In the genomic region with DNA sequence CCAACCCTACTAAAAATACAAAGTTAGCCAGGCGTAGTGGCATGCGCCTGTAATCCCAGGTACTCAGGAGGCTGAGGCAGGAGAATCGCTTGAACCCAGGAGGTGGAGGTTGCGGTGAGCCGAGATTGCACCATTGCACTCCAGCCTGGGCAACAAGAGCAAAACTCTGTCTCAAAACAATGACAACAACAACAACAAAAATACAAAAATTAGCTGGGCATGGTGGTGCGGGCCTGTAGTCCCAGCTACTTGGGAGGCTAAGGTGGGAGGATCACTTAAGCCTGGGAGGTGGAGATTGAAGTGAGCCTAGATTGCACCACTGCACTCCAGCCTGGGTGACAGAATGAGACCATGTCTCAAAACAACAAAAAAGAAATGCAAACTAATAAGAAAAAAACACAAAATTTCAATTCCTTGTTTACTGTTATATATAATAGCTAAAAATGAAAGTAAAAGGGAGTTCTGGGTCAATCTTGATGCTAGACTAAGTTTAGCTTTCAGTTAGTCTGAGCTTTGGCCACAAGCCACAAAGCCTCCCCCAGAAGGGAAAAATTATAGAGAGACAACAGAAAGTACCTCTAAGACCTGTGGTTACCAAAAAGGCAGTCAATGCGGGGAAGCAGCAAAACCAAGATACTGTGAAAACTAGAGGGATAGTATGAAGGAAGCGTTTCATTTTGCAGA, we compare ENCODE assay signal across 8 cellular contexts.
DNase-seq lines count a peak whose midpoint lies in the region; ATAC-seq and TF ChIP-seq lines count a peak whose summit lies in the region.
"Not testable (repeated sequence)": the region's sequence is repeated elsewhere in the genome, so short reads cannot be mapped to it uniquely, and the experiment has no call there.

No MANE protein-coding gene starts in this region.

- peak overlapping the region; percentile 59 for H3K4me3 Mint-ChIP-seq in CD4-positive, alpha-beta T cell

- not testable (repeated sequence) for TF ChIP-seq POLR2A in spleen (IDR thresholded peaks at IDR 0.05)

- H3K4me1 Mint-ChIP-seq in CD4-positive, alpha-beta T cell (ENCODE audit: low read depth) = not testable (repeated sequence)

- CTCF ChIA-PET in CD4-positive, alpha-beta T cell (lab: Charles Lee) = interaction anchor here (0.6 kb wide), 1 partner anchor 971 kb away, joined by 4 read pairs; no protein-coding TSS in a partner anchor

- not testable (repeated sequence) for TF ChIP-seq CTCF in CD4-positive, alpha-beta T cell (IDR thresholded peaks at IDR 0.05); spleen (IDR thresholded peaks at IDR 0.05 in 8 of 11, conservative IDR thresholded peaks at IDR 0.05 in 3 of 11)

- peak overlapping the region; percentile 70 for H3K27ac Mint-ChIP-seq in CD4-positive, alpha-beta T cell

- intact Hi-C loops in CD4-positive, alpha-beta T cell (cut with DNase I, micrococcal nuclease); spleen (cut with DNase I; ENCODE audit: low total_unique reads): not testable (repeated sequence)

- ATAC-seq in CD4-positive, alpha-beta T cell (ENCODE audit: poor library complexity) = not testable (repeated sequence)
- peak; percentile 92 for ATAC-seq in GM19023 (IDR thresholded peaks at IDR 0.05; ENCODE audit: unreplicated experiment)
- peak; percentile 91 for ATAC-seq in GM21737 (IDR thresholded peaks at IDR 0.05; ENCODE audit: unreplicated experiment)
- peak; percentile 76 for ATAC-seq in HG03103 (IDR thresholded peaks at IDR 0.05; ENCODE audit: low read depth, unreplicated experiment)

- peak overlapping the region; percentile 35 for H3K27ac ChIP-seq in CD4-positive, alpha-beta T cell (ENCODE audit: low read depth, low read length)
- peak overlapping the region; percentile 52 to 79 (median 70) for H3K27ac ChIP-seq in spleen

- H3K9me3 ChIP-seq in CD4-positive, alpha-beta T cell (ENCODE audit: control insufficient read depth, low read length) = not testable (repeated sequence)
- peaks cover 0 to 16% (median 0%) of the 10 kb centered on the region in 8 donors for H3K9me3 ChIP-seq in spleen

- not testable (repeated sequence) for H3K27me3 Mint-ChIP-seq in CD4-positive, alpha-beta T cell

- H3K36me3 Mint-ChIP-seq in CD4-positive, alpha-beta T cell (ENCODE audit: low read depth) = not testable (repeated sequence)

- H3K4me1 ChIP-seq in spleen = peaks cover 0 to 30% (median 18%) of the 10 kb centered on the region in 6 donors

- H3K27me3 ChIP-seq in CD4-positive, alpha-beta T cell (ENCODE audit: control insufficient read depth, insufficient read depth, low read length); spleen (replicated peaks in 1 of 7): not testable (repeated sequence)

- not testable (repeated sequence) for H3K36me3 ChIP-seq in spleen

- 66 to 80% (median 69%) methylated on average over 8 of the region's 8 CpGs for WGBS in spleen, 5 donors

- POLR2A ChIA-PET in CD4-positive, alpha-beta T cell (lab: Charles Lee) = interaction anchor here (0.8 kb wide), 1 partner anchor 23 kb away, joined by 3 read pairs; no protein-coding TSS in a partner anchor

- H3K9me3 Mint-ChIP-seq in CD4-positive, alpha-beta T cell = not testable (repeated sequence)

- peak in 1 of 10 experiments; percentile 1 for DNase-seq in CD4-positive, alpha-beta T cell
- peak; percentile 95 for DNase-seq in MV-4-11 (lab: John Stamatoyannopoulos, UW)
- DNase-seq in activated CD4-positive, alpha-beta T cell treated with anti-CD3 and anti-CD28 coated beads for 48 hours = peak; percentile 56
- DNase-seq in activated naive CD8-positive, alpha-beta T cell treated with anti-CD3 and anti-CD28 coated beads, Interleukin-2, amount 50 U/mL, for 16 hours (ENCODE audit: low read depth, low spot score) = peak; percentile 3
- DNase-seq in spleen = not testable (repeated sequence)

- peak overlapping the region in 1 of 8 donors; percentile 25 for H3K4me3 ChIP-seq in spleen
